Comparison of ENCODE assay signal across 8 cellular contexts in genomic region chr3:189961525-189962161, GRCh38.
A peak's percentile ranks its signal among the peaks of the same experiment; 100 is the strongest.
DNase-seq lines count a peak whose midpoint lies in the region; FAIRE-seq and TF ChIP-seq lines count a peak whose summit lies in the region.

No MANE protein-coding gene starts in this region.

- no peak overlapping the region for H2AK5ac ChIP-seq in trophoblast cell (ENCODE audit: low read length)

- H3K4me2 ChIP-seq in trophoblast cell (ENCODE audit: low read length): no peak overlapping the region

- H3K4me3 ChIP-seq in HFF-Myc (replicated peaks; ENCODE audit: low read depth, low read length) (no peak overlapping the region), NB4 (ENCODE audit: low read depth, low read length) (no peak overlapping the region), trophoblast cell (ENCODE audit: low read depth, low read length) (no peak overlapping the region)

- H3K4ac ChIP-seq in trophoblast cell (ENCODE audit: low read depth, low read length): no peak overlapping the region

- DNase-seq in GM04504 (ENCODE audit: low read depth) (peak; percentile 60), HFF-Myc (ENCODE audit: extremely low read depth, low read depth) (peak; percentile 84), NB4 (ENCODE audit: low read depth) (peak; percentile 67), SK-MEL-5 (ENCODE audit: low read depth, low spot score) (peak; percentile 91), glomerular endothelial cell (ENCODE audit: extremely low read depth, low read depth, low spot score) (peak; percentile 90), trophoblast cell (peak; percentile 85 to 97), urothelium cell line (ENCODE audit: low spot score) (peak; percentile 78)
- DNase-seq in activated naive CD4-positive, alpha-beta T cell treated with Interleukin-2 at 50 U/mL for 16 hours: peak; percentile 75

- no peak for FAIRE-seq in urothelium cell line (lab: Jason Lieb, UNC)

- H4K8ac ChIP-seq in trophoblast cell (ENCODE audit: low read depth, low read length): no peak overlapping the region

- no peak overlapping the region for H4K91ac ChIP-seq in trophoblast cell (ENCODE audit: low read depth, low read length)

- H2AFZ ChIP-seq in trophoblast cell (ENCODE audit: insufficient read depth, low read length, poor library complexity): no peak overlapping the region

- no peak overlapping the region for H2BK12ac ChIP-seq in trophoblast cell (ENCODE audit: low read length)

- no peak overlapping the region for H3K14ac ChIP-seq in trophoblast cell (ENCODE audit: low read length)

- H3K18ac ChIP-seq in trophoblast cell (ENCODE audit: low read length): no peak overlapping the region

- H2BK120ac ChIP-seq in trophoblast cell (ENCODE audit: insufficient read depth, low read length, poor library complexity): no peak overlapping the region

- no peaks in the 10 kb centered on the region for H3K79me2 ChIP-seq in trophoblast cell (ENCODE audit: control insufficient read depth, insufficient read depth, low read length, poor library complexity)

- no CpG with 5 or more reads among the region's 8 CpGs for WGBS in trophoblast cell (ENCODE audit: extremely low coverage, insufficient coverage, insufficient read length)

- no peaks in the 10 kb centered on the region for H3K79me1 ChIP-seq in trophoblast cell (ENCODE audit: low read length)

- peak; percentile 89 for TF ChIP-seq CTCF in HFF-Myc (IDR thresholded peaks at IDR 0.05; ENCODE audit: low read depth, low read length, missing control alignments)
- peak; percentile 89 for TF ChIP-seq CTCF in NB4 (IDR thresholded peaks at IDR 0.05; ENCODE audit: low read depth, low read length)

- in situ Hi-C loops in SK-MEL-5 (cut with HindIII; ENCODE audit: low pct_unique_long_range_greater_than_20kb, low sequenced_read_pairs): loop anchor here (25.0 kb wide), 2 partner anchors 226 to 401 kb away; no protein-coding TSS in a partner anchor

- TF ChIP-seq POLR2A in NB4 (IDR thresholded peaks at IDR 0.05; ENCODE audit: extremely low read depth, insufficient read length): no peak

- no peaks in the 10 kb centered on the region for H3K36me3 ChIP-seq in trophoblast cell (ENCODE audit: control insufficient read depth in 1 of 2, insufficient read depth in 2 of 2, low read length in 2 of 2)

- H3K23ac ChIP-seq in trophoblast cell (ENCODE audit: low read length): no peak overlapping the region

- no peak overlapping the region for H3K27ac ChIP-seq in trophoblast cell (ENCODE audit: low read depth, low read length)

- no peaks in the 10 kb centered on the region for H3K27me3 ChIP-seq in trophoblast cell (ENCODE audit: insufficient read depth, low read length)

- H3K9me3 ChIP-seq in trophoblast cell (ENCODE audit: insufficient read depth, low read depth, low read length): no peaks in the 10 kb centered on the region

- no peak overlapping the region for H4K12ac ChIP-seq in trophoblast cell (ENCODE audit: low read depth, low read length)

- H2BK5ac ChIP-seq in trophoblast cell (ENCODE audit: low read depth, low read length, poor library complexity): no peak overlapping the region

- H3K4me1 ChIP-seq in trophoblast cell (ENCODE audit: control insufficient read depth in 1 of 2, insufficient read depth in 2 of 2, low read length in 2 of 2): no peaks in the 10 kb centered on the region

- no peak overlapping the region for H3K9ac ChIP-seq in trophoblast cell (ENCODE audit: low read length)
